Comparison of ENCODE assay signal across 1 cellular context in genomic region chr3:116930786-116931185, GRCh38.
TF ChIP-seq lines count a peak whose summit lies in the region.

No MANE protein-coding gene starts in this region.

TF ChIP-seq in SK-N-SH, 30 proteins besides CTCF, POLR2A, EP300 and RAD21 (continued from another document):
- TF ChIP-seq MAX (IDR thresholded peaks at IDR 0.05; ENCODE audit: low read depth) = peak; percentile 31; the same call in 1 of the 2 replicates
- 0 out of 2 replicates have a peak, but pooled peaks have one; percentile 51 for TF ChIP-seq REST (IDR thresholded peaks at IDR 0.05; ENCODE audit: low read depth, low read length)
- TF ChIP-seq, protein P1, sequence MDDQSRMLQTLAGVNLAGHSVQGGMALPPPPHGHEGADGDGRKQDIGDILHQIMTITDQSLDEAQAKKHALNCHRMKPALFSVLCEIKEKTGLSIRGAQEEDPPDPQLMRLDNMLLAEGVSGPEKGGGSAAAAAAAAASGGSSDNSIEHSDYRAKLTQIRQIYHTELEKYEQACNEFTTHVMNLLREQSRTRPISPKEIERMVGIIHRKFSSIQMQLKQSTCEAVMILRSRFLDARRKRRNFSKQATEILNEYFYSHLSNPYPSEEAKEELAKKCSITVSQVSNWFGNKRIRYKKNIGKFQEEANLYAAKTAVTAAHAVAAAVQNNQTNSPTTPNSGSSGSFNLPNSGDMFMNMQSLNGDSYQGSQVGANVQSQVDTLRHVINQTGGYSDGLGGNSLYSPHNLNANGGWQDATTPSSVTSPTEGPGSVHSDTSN (IDR thresholded peaks at IDR 0.05) = no peak
- TF ChIP-seq RXRA (IDR thresholded peaks at IDR 0.05; ENCODE audit: borderline replicate concordance, low read depth) = no peak
- no peak for TF ChIP-seq ELF1 (IDR thresholded peaks at IDR 0.05)
- TF ChIP-seq JUND (IDR thresholded peaks at IDR 0.05) = peak; percentile 39; the same call in 1 of the 2 replicates
- no peak for TF ChIP-seq TAF1 (IDR thresholded peaks at IDR 0.05; ENCODE audit: borderline replicate concordance, low read depth, low read length)
- TF ChIP-seq SMC3 (IDR thresholded peaks at IDR 0.05; ENCODE audit: low read depth, low read length) = no peak
- peak; percentile 23; the same call in 1 of the 2 replicates for TF ChIP-seq TCF12 (IDR thresholded peaks at IDR 0.05)
- TF ChIP-seq SIN3A (IDR thresholded peaks at IDR 0.05; ENCODE audit: borderline replicate concordance, low read depth, low read length) = no peak
- TF ChIP-seq RFX5 (IDR thresholded peaks at IDR 0.05; ENCODE audit: low read length) = no peak
- peak; percentile 17; the same call in 1 of the 2 replicates for TF ChIP-seq NRF1 (IDR thresholded peaks at IDR 0.05; ENCODE audit: low read depth, low read length)
